Comparison of ENCODE assay signal across 10 cellular contexts in the genomic region with DNA sequence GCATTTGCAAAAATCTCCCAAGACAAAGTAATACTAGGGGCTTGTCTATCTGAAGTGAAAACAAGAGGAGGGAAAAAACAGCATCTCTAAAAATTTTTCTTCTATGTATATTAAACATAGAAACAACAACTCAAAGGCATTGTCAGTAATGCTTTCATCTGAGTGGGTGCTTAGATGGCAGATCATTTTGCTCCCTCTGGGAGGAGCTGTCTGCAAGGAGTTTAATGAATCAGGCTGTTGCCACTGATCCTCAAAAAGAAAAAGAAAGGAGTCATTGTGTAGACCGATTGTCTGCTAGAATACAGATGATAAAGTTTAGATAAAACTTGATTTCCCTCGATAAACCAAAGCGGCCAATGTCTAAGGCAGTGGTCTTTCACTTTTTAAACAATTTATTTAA. TPM values are rescaled to one million over a fixed set of nuclear protein-coding genes. Genes with fewer than 3 reads are reported as not detected.
DNase-seq lines count a peak whose midpoint lies in the region; ATAC-seq and TF ChIP-seq lines count a peak whose summit lies in the region.
"Had no signal": no experiment of that assay in that cellular context is flagged by ENCODE, and none has a peak within 500 bp of the region (broad histone marks: within the 10 kb centered on the region; RNA-seq: fewer than 3 reads in every experiment).

No MANE protein-coding gene starts in this region.

- H3K9me3 Mint-ChIP-seq in Calu3 (ENCODE audit: low read depth, unreplicated experiment) = no peaks in the 10 kb centered on the region
- H3K9me3 Mint-ChIP-seq: IgD-negative memory B cell had no signal

- in situ Hi-C loops in Panc1 (cut with HindIII; ENCODE audit: low pct_unique_long_range_greater_than_20kb, low sequenced_read_pairs) = no loop called here

- H3K27ac Mint-ChIP-seq in Calu3 (ENCODE audit: unreplicated experiment) = no peak overlapping the region
- H3K27ac Mint-ChIP-seq: IgD-negative memory B cell had no signal

- BruUV-seq in Calu3 (replicated peaks; lab: Mats Ljungman, UMichigan) = no TSS peak
- BruUV-seq in Panc1 (replicated peaks; lab: Mats Ljungman, UMichigan) = no TSS peak

- no peaks in the 10 kb centered on the region for H3K4me1 Mint-ChIP-seq in Calu3 (ENCODE audit: low read depth, unreplicated experiment)

- POLR2A ChIA-PET in Panc1 (lab: Charles Lee) = no interaction called here

- H3K4me1 ChIP-seq in Panc1 (ENCODE audit: control insufficient read depth, insufficient read depth, low read length) = no peaks in the 10 kb centered on the region

- H3K27me3 Mint-ChIP-seq in Calu3 (ENCODE audit: unreplicated experiment) = no peaks in the 10 kb centered on the region

- H3K4me3 ChIP-seq in Panc1 (ENCODE audit: low read depth in 2 of 2, low read length in 2 of 2) = no peak overlapping the region
- no peak overlapping the region for H3K4me3 ChIP-seq in fibroblast of mammary gland (ENCODE audit: control insufficient read depth, low read depth, low read length)
- H3K4me3 ChIP-seq in skeletal muscle cell (ENCODE audit: low read depth, low read length) = no peak overlapping the region

- H3K36me3 Mint-ChIP-seq in Calu3 (ENCODE audit: insufficient read depth, unreplicated experiment) = no peaks in the 10 kb centered on the region
- H3K36me3 Mint-ChIP-seq: IgD-negative memory B cell had no signal

- DNase-seq in Calu3 (peak; percentile 20), Panc1 (ENCODE audit: low read depth, low spot score) (no peak), fibroblast of mammary gland (ENCODE audit: low read depth) (peak; percentile 59), skeletal muscle cell (ENCODE audit: low read depth) (peak; percentile 9)
- DNase-seq: left cardiac atrium had no signal

- TF ChIP-seq CTCF in Calu3 (IDR thresholded peaks at IDR 0.05; ENCODE audit: unreplicated experiment) (no peak), Panc1 (IDR thresholded peaks at IDR 0.05) (peak; percentile 62; the same call in 1 of the 2 replicates), fibroblast of mammary gland (conservative IDR thresholded peaks at IDR 0.05; ENCODE audit: control insufficient read depth, insufficient read depth, low read depth, low read length) (peak; percentile 66)

- CTCF ChIA-PET in Calu3 (lab: Charles Lee) = interaction anchor here (0.6 kb wide), 1 partner anchor 274 kb away, joined by 3 read pairs; no protein-coding TSS in a partner anchor
- CTCF ChIA-PET in Panc1 (lab: Charles Lee) = no interaction called here

- H3K27me3 ChIP-seq in Panc1 (ENCODE audit: control insufficient read depth, insufficient read depth, low read length) = no peaks in the 10 kb centered on the region

- ATAC-seq in HG03342 (IDR thresholded peaks at IDR 0.05; ENCODE audit: unreplicated experiment) (peak; percentile 43), Panc1 (peak; percentile 78), GM18909 (IDR thresholded peaks at IDR 0.05; ENCODE audit: poor library complexity, unreplicated experiment) (no peak), GM18867 (IDR thresholded peaks at IDR 0.05; ENCODE audit: unreplicated experiment) (no peak), HG02852 (IDR thresholded peaks at IDR 0.05; ENCODE audit: unreplicated experiment) (no peak)

- H3K36me3 ChIP-seq in Panc1 (ENCODE audit: control insufficient read depth, insufficient read depth, low read length) = no peaks in the 10 kb centered on the region

- intact Hi-C loops in Calu3 (cut with micrococcal nuclease; ENCODE audit: unreplicated experiment) (loop anchor here (1.0 kb wide), 1 partner anchor 195 kb away; no protein-coding TSS in a partner anchor), Panc1 (cut with micrococcal nuclease; ENCODE audit: unreplicated experiment) (loop anchor here (2.0 to 5.0 kb wide), 2 partner anchors 92 to 197 kb away; no protein-coding TSS in a partner anchor)

- H3K9me3 ChIP-seq in Panc1 (ENCODE audit: control insufficient read depth, insufficient read depth, low read depth, low read length) = no peaks in the 10 kb centered on the region

- H3K4me3 Mint-ChIP-seq in Calu3 (ENCODE audit: low read depth, unreplicated experiment) = no peak overlapping the region
- H3K4me3 Mint-ChIP-seq: IgD-negative memory B cell had no signal

- no peak overlapping the region for H3K27ac ChIP-seq in Panc1 (ENCODE audit: low read length)

RNA-seq across cellular contexts. Expression of a gene that starts 49.7 kb away (rescaled TPM):
- total RNA-seq in Calu3 (2022) (9.9 and 10.0 TPM in 2 replicates), Panc1 (2021; ENCODE audit: unreplicated experiment) (9.0 TPM)
- 8.9 TPM for polyA plus RNA-seq in Panc1 (2012; ENCODE audit: insufficient read length)

RNA-seq across cellular contexts. Expression of a gene that starts 52.5 kb away (rescaled TPM):
- total RNA-seq in Calu3 (2022) (not detected in 2 replicates), Panc1 (2021; ENCODE audit: unreplicated experiment) (0.13 TPM)
- polyA plus RNA-seq in Panc1 (2012; ENCODE audit: insufficient read length) = not detected
- polyA plus RNA-seq: IgD-negative memory B cell had no signal

Comparison
In these comparisons a context has a peak if more than half of its experiments do, and no peak if none do; other contexts are left out.
1. ATAC-seq: peak in HG03342 (single experiment) and Panc1 (single experiment); none in GM18909 (single experiment), GM18867 (single experiment) and HG02852 (single experiment).